Comparison of ENCODE assay signal across 23 cellular contexts in the genomic region with DNA sequence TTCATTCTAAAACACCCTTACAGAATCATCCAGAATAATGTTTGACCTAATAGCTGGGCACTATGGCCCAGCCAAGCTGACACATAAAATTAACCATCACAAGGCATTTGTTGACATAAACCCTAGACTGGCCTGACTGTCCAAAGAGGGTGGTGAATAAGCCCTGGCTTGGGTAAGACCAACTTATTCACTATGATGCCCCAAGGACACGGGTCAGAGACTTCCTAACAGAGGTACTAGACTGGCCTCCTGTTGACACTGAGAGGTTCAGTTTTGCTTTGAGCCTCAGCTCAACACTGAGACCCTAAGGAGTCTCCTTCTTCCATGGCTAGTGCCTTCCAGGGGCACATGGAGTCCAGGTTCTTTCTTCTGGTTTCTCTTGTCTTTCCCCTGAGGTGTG. TPM values are rescaled to one million over a fixed set of nuclear protein-coding genes. Genes with fewer than 3 reads are reported as not detected.
"Had no signal": no experiment of that assay in that cellular context is flagged by ENCODE, and none has a peak within 500 bp of the region (broad histone marks: within the 10 kb centered on the region; RNA-seq: fewer than 3 reads in every experiment).

No MANE protein-coding gene starts in this region.

- H3K9me3 Mint-ChIP-seq: activated naive CD8-positive, alpha-beta T cell treated with anti-CD3 and anti-CD28 coated beads, Interleukin-2, amount 10 ng/mL, durations not matched to agents 7 days and 5 days; central memory CD8-positive, alpha-beta T cell; T-helper 1 cell treated with Interleukin-12 subunit alpha and Interleukin-12 subunit beta and Interleukin-4 antibody, amounts not matched to agents 30 μg/mL and 1 μg/mL, for 36 hours had no signal

- ATAC-seq: activated CD8-positive, alpha-beta T cell treated with anti-CD3 and anti-CD28 coated beads, Interleukin-2, amount 10 ng/mL, durations not matched to agents 7 days and 5 days; body of pancreas; PC-3 had no signal

- H3K27ac ChIP-seq: adrenal gland, body of pancreas had no signal

- DNase-seq: activated CD4-positive, alpha-beta T cell treated with anti-CD3 and anti-CD28 coated beads for 48 hours; activated CD4-positive, alpha-beta T cell treated with anti-CD3 and anti-CD28 coated beads, Interleukin-2, amount 50 U/mL, for 4 hours; activated CD4-positive, CD25-positive, alpha-beta regulatory T cell treated with anti-CD3 and anti-CD28 coated beads, Interleukin-2, amount 50 U/mL, for 72 hours; activated CD8-positive, alpha-beta memory T cell treated with anti-CD3 and anti-CD28 coated beads, Interleukin-2, amount 50 U/mL, for 48 hours; activated CD8-positive, alpha-beta T cell treated with anti-CD3 and anti-CD28 coated beads, Interleukin-2, amount 10 ng/mL, durations not matched to agents 7 days and 5 days; activated naive CD4-positive, alpha-beta T cell treated with anti-CD3 and anti-CD28 coated beads, Interleukin-2, amount 50 U/mL, for 16 hours; activated naive CD8-positive, alpha-beta T cell treated with anti-CD3 and anti-CD28 coated beads, Interleukin-2, amount 10 ng/mL, durations not matched to agents 7 days and 5 days; activated T-cell treated with anti-CD3 and anti-CD28 coated beads, Interleukin-2, amount 50 U/mL, for 1 hour; adrenal gland; body of pancreas; Kasumi-1; NCI-H1092; NCI-H1417; NCI-H1694; NCI-H2029 treated with DMSO at 0.1 percent for 48 hours; NCI-H510A treated with DMSO at 0.1 percent for 48 hours; NCI-H69; PC-3; SHP77 treated with DMSO at 0.1 percent for 48 hours had no signal

- H3K4me1 Mint-ChIP-seq: activated naive CD8-positive, alpha-beta T cell treated with anti-CD3 and anti-CD28 coated beads, Interleukin-2, amount 10 ng/mL, durations not matched to agents 7 days and 5 days; central memory CD8-positive, alpha-beta T cell had no signal

- H3K36me3 Mint-ChIP-seq: activated naive CD8-positive, alpha-beta T cell treated with anti-CD3 and anti-CD28 coated beads, Interleukin-2, amount 10 ng/mL, durations not matched to agents 7 days and 5 days had no signal

- H3K4me1 ChIP-seq: adrenal gland, body of pancreas had no signal

- H3K4me3 ChIP-seq: adrenal gland, ascending aorta, body of pancreas had no signal

- H3K36me3 ChIP-seq: adrenal gland, ascending aorta had no signal

- H3K27ac Mint-ChIP-seq: activated CD8-positive, alpha-beta T cell treated with anti-CD3 and anti-CD28 coated beads, Interleukin-2, amount 10 ng/mL, durations not matched to agents 7 days and 5 days; activated naive CD8-positive, alpha-beta T cell treated with anti-CD3 and anti-CD28 coated beads, Interleukin-2, amount 10 ng/mL, durations not matched to agents 7 days and 5 days; T-helper 1 cell treated with Interleukin-12 subunit alpha and Interleukin-12 subunit beta and Interleukin-4 antibody, amounts not matched to agents 30 μg/mL and 1 μg/mL, for 36 hours had no signal

- H3K9me3 ChIP-seq: adrenal gland, ascending aorta, body of pancreas had no signal

- H3K4me3 Mint-ChIP-seq: activated CD8-positive, alpha-beta T cell treated with anti-CD3 and anti-CD28 coated beads, Interleukin-2, amount 10 ng/mL, durations not matched to agents 7 days and 5 days; activated naive CD8-positive, alpha-beta T cell treated with anti-CD3 and anti-CD28 coated beads, Interleukin-2, amount 10 ng/mL, durations not matched to agents 7 days and 5 days; central memory CD8-positive, alpha-beta T cell; T-helper 1 cell treated with Interleukin-12 subunit alpha and Interleukin-12 subunit beta and Interleukin-4 antibody, amounts not matched to agents 30 μg/mL and 1 μg/mL, for 36 hours; WTC11 had no signal

- H3K27me3 ChIP-seq: adrenal gland, ascending aorta, body of pancreas had no signal

RNA-seq across cellular contexts. Expression of gene FGF2, which starts 21.3 kb away (rescaled TPM):
- total RNA-seq: activated naive CD8-positive, alpha-beta T cell treated with anti-CD3 and anti-CD28 coated beads, Interleukin-2, amount 10 ng/mL, durations not matched to agents 7 days and 5 days had no signal
